ENCODE assay signal across 2 cellular contexts in genomic region chr1:113219828-113220227, GRCh38.
TF ChIP-seq lines count a peak whose summit lies in the region.

No MANE protein-coding gene starts in this region.

TF ChIP-seq in GM23338, 12 proteins besides CTCF, POLR2A, EP300 and RAD21:
- TF ChIP-seq, protein P1, sequence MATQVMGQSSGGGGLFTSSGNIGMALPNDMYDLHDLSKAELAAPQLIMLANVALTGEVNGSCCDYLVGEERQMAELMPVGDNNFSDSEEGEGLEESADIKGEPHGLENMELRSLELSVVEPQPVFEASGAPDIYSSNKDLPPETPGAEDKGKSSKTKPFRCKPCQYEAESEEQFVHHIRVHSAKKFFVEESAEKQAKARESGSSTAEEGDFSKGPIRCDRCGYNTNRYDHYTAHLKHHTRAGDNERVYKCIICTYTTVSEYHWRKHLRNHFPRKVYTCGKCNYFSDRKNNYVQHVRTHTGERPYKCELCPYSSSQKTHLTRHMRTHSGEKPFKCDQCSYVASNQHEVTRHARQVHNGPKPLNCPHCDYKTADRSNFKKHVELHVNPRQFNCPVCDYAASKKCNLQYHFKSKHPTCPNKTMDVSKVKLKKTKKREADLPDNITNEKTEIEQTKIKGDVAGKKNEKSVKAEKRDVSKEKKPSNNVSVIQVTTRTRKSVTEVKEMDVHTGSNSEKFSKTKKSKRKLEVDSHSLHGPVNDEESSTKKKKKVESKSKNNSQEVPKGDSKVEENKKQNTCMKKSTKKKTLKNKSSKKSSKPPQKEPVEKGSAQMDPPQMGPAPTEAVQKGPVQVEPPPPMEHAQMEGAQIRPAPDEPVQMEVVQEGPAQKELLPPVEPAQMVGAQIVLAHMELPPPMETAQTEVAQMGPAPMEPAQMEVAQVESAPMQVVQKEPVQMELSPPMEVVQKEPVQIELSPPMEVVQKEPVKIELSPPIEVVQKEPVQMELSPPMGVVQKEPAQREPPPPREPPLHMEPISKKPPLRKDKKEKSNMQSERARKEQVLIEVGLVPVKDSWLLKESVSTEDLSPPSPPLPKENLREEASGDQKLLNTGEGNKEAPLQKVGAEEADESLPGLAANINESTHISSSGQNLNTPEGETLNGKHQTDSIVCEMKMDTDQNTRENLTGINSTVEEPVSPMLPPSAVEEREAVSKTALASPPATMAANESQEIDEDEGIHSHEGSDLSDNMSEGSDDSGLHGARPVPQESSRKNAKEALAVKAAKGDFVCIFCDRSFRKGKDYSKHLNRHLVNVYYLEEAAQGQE (IDR thresholded peaks at IDR 0.05; ENCODE audit: unreplicated experiment) = no peak
- TF ChIP-seq ZNF331 (CRISPR knock-in tag; IDR thresholded peaks at IDR 0.05; ENCODE audit: low read depth) (no peak), STAT1 (IDR thresholded peaks at IDR 0.05; ENCODE audit: unreplicated experiment) (no peak)

TF ChIP-seq in WTC11, 78 proteins besides CTCF, POLR2A, EP300 and RAD21:
- TF ChIP-seq, protein P2, sequence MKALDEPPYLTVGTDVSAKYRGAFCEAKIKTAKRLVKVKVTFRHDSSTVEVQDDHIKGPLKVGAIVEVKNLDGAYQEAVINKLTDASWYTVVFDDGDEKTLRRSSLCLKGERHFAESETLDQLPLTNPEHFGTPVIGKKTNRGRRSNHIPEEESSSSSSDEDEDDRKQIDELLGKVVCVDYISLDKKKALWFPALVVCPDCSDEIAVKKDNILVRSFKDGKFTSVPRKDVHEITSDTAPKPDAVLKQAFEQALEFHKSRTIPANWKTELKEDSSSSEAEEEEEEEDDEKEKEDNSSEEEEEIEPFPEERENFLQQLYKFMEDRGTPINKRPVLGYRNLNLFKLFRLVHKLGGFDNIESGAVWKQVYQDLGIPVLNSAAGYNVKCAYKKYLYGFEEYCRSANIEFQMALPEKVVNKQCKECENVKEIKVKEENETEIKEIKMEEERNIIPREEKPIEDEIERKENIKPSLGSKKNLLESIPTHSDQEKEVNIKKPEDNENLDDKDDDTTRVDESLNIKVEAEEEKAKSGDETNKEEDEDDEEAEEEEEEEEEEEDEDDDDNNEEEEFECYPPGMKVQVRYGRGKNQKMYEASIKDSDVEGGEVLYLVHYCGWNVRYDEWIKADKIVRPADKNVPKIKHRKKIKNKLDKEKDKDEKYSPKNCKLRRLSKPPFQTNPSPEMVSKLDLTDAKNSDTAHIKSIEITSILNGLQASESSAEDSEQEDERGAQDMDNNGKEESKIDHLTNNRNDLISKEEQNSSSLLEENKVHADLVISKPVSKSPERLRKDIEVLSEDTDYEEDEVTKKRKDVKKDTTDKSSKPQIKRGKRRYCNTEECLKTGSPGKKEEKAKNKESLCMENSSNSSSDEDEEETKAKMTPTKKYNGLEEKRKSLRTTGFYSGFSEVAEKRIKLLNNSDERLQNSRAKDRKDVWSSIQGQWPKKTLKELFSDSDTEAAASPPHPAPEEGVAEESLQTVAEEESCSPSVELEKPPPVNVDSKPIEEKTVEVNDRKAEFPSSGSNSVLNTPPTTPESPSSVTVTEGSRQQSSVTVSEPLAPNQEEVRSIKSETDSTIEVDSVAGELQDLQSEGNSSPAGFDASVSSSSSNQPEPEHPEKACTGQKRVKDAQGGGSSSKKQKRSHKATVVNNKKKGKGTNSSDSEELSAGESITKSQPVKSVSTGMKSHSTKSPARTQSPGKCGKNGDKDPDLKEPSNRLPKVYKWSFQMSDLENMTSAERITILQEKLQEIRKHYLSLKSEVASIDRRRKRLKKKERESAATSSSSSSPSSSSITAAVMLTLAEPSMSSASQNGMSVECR (CRISPR knock-in tag; IDR thresholded peaks at IDR 0.05; ENCODE audit: borderline replicate concordance) = no peak
- TF ChIP-seq USF1 (CRISPR knock-in tag; IDR thresholded peaks at IDR 0.05) (no peak), ZNF263 (CRISPR knock-in tag; IDR thresholded peaks at IDR 0.05; ENCODE audit: low read depth) (no peak), SMAD3 (CRISPR knock-in tag; IDR thresholded peaks at IDR 0.05; ENCODE audit: borderline replicate concordance) (no peak), PREB (CRISPR knock-in tag; IDR thresholded peaks at IDR 0.05; ENCODE audit: borderline replicate concordance) (no peak), ETV6 (CRISPR knock-in tag; IDR thresholded peaks at IDR 0.05) (no peak), ZNF281 (CRISPR knock-in tag; IDR thresholded peaks at IDR 0.05) (no peak), FOXP4 (CRISPR knock-in tag; IDR thresholded peaks at IDR 0.05) (no peak), ZNF671 (CRISPR knock-in tag; IDR thresholded peaks at IDR 0.05) (no peak), HMGXB4 (CRISPR knock-in tag; IDR thresholded peaks at IDR 0.05) (no peak), ZNF423 (CRISPR knock-in tag; IDR thresholded peaks at IDR 0.05) (no peak), SMAD4 (CRISPR knock-in tag; IDR thresholded peaks at IDR 0.05) (no peak), FOXJ3 (CRISPR knock-in tag; IDR thresholded peaks at IDR 0.05; ENCODE audit: borderline replicate concordance) (no peak), ZNF416 (CRISPR knock-in tag; IDR thresholded peaks at IDR 0.05) (no peak), CBFB (CRISPR knock-in tag; IDR thresholded peaks at IDR 0.05; ENCODE audit: low read depth) (no peak), NFE2L1 (CRISPR knock-in tag; IDR thresholded peaks at IDR 0.05) (no peak)
- TF ChIP-seq, protein P3, sequence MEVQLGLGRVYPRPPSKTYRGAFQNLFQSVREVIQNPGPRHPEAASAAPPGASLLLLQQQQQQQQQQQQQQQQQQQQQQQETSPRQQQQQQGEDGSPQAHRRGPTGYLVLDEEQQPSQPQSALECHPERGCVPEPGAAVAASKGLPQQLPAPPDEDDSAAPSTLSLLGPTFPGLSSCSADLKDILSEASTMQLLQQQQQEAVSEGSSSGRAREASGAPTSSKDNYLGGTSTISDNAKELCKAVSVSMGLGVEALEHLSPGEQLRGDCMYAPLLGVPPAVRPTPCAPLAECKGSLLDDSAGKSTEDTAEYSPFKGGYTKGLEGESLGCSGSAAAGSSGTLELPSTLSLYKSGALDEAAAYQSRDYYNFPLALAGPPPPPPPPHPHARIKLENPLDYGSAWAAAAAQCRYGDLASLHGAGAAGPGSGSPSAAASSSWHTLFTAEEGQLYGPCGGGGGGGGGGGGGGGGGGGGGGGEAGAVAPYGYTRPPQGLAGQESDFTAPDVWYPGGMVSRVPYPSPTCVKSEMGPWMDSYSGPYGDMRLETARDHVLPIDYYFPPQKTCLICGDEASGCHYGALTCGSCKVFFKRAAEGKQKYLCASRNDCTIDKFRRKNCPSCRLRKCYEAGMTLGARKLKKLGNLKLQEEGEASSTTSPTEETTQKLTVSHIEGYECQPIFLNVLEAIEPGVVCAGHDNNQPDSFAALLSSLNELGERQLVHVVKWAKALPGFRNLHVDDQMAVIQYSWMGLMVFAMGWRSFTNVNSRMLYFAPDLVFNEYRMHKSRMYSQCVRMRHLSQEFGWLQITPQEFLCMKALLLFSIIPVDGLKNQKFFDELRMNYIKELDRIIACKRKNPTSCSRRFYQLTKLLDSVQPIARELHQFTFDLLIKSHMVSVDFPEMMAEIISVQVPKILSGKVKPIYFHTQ (CRISPR knock-in tag; IDR thresholded peaks at IDR 0.05) = no peak
- TF ChIP-seq, protein P4, sequence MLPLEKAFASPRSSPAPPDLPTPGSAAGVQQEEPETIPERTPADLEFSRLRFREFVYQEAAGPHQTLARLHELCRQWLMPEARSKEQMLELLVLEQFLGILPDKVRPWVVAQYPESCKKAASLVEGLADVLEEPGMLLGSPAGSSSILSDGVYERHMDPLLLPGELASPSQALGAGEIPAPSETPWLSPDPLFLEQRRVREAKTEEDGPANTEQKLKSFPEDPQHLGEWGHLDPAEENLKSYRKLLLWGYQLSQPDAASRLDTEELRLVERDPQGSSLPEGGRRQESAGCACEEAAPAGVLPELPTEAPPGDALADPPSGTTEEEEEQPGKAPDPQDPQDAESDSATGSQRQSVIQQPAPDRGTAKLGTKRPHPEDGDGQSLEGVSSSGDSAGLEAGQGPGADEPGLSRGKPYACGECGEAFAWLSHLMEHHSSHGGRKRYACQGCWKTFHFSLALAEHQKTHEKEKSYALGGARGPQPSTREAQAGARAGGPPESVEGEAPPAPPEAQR (CRISPR knock-in tag; IDR thresholded peaks at IDR 0.05) = no peak
- TF ChIP-seq, protein P5, sequence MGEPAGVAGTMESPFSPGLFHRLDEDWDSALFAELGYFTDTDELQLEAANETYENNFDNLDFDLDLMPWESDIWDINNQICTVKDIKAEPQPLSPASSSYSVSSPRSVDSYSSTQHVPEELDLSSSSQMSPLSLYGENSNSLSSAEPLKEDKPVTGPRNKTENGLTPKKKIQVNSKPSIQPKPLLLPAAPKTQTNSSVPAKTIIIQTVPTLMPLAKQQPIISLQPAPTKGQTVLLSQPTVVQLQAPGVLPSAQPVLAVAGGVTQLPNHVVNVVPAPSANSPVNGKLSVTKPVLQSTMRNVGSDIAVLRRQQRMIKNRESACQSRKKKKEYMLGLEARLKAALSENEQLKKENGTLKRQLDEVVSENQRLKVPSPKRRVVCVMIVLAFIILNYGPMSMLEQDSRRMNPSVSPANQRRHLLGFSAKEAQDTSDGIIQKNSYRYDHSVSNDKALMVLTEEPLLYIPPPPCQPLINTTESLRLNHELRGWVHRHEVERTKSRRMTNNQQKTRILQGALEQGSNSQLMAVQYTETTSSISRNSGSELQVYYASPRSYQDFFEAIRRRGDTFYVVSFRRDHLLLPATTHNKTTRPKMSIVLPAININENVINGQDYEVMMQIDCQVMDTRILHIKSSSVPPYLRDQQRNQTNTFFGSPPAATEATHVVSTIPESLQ (CRISPR knock-in tag; IDR thresholded peaks at IDR 0.05) = no peak
- TF ChIP-seq, protein P6, sequence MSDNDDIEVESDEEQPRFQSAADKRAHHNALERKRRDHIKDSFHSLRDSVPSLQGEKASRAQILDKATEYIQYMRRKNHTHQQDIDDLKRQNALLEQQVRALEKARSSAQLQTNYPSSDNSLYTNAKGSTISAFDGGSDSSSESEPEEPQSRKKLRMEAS (CRISPR knock-in tag; IDR thresholded peaks at IDR 0.05) = no peak
